ENCODE assay signal across 9 cellular contexts in genomic region chr22:24429411-24430365, GRCh38. TPM values are rescaled to one million over a fixed set of nuclear protein-coding genes. Genes with fewer than 3 reads are reported as not detected.
DNase-seq lines count a peak whose midpoint lies in the region; ATAC-seq and TF ChIP-seq lines count a peak whose summit lies in the region.
"Had no signal": no experiment of that assay in that cellular context is flagged by ENCODE, and none has a peak within 500 bp of the region (broad histone marks: within the 10 kb centered on the region; RNA-seq: fewer than 3 reads in every experiment).

No MANE protein-coding gene starts in this region.

- peaks cover 7% of the 10 kb centered on the region for H3K36me3 ChIP-seq in CD4-positive, CD25-positive, alpha-beta regulatory T cell (ENCODE audit: control insufficient read depth, insufficient read depth, low read length)
- no peaks in the 10 kb centered on the region for H3K36me3 ChIP-seq in Loucy (ENCODE audit: insufficient read depth, low read length)

- H3K27me3 ChIP-seq in CD4-positive, CD25-positive, alpha-beta regulatory T cell (ENCODE audit: control insufficient read depth, insufficient read depth, low read length): no peaks in the 10 kb centered on the region
- H3K27me3 ChIP-seq in Loucy (ENCODE audit: insufficient read depth, low read length, poor library complexity, severe bottlenecking): no peaks in the 10 kb centered on the region

- H3K27ac Mint-ChIP-seq in CD4-positive, CD25-positive, alpha-beta regulatory T cell: peak overlapping the region; percentile 92 to 99 (median 96)
- H3K27ac Mint-ChIP-seq in activated CD4-positive, alpha-beta memory T cell treated with anti-CD3 and anti-CD28 coated beads, Interleukin-2, amount 10 ng/mL, durations not matched to agents 7 days and 5 days: peak overlapping the region; percentile 93
- H3K27ac Mint-ChIP-seq in progenitor cell of endocrine pancreas: no peak overlapping the region

- no peak for TF ChIP-seq POLR2A in GM18505 (IDR thresholded peaks at IDR 0.05; ENCODE audit: borderline replicate concordance, extremely low read depth, insufficient read depth, insufficient read length)

- peaks cover 45% of the 10 kb centered on the region for H3K79me2 ChIP-seq in Loucy (ENCODE audit: insufficient read depth, low read length)

- peak overlapping the region; percentile 91 to 98 (median 96) for H3K4me3 Mint-ChIP-seq in CD4-positive, CD25-positive, alpha-beta regulatory T cell
- peak overlapping the region; percentile 82 for H3K4me3 Mint-ChIP-seq in activated CD4-positive, alpha-beta memory T cell treated with anti-CD3 and anti-CD28 coated beads, Interleukin-2, amount 10 ng/mL, durations not matched to agents 7 days and 5 days
- H3K4me3 Mint-ChIP-seq in progenitor cell of endocrine pancreas (ENCODE audit: low read depth): no peak overlapping the region

- H3K9me3 ChIP-seq in CD4-positive, CD25-positive, alpha-beta regulatory T cell (ENCODE audit: control insufficient read depth in 2 of 2, low read length in 2 of 2): no peaks in the 10 kb centered on the region
- no peaks in the 10 kb centered on the region for H3K9me3 ChIP-seq in Loucy (ENCODE audit: insufficient read depth, low read depth, low read length)
- H3K9me3 ChIP-seq: body of pancreas had no signal

- peak overlapping the region; percentile 97 for H3K27ac ChIP-seq in CD4-positive, CD25-positive, alpha-beta regulatory T cell (ENCODE audit: insufficient read depth, low read length, poor library complexity, severe bottlenecking)
- H3K27ac ChIP-seq: body of pancreas had no signal

- peaks cover 16% of the 10 kb centered on the region for H3F3A ChIP-seq in Loucy (ENCODE audit: low read depth)

- CTCF ChIA-PET in activated CD4-positive, alpha-beta memory T cell treated with anti-CD3 and anti-CD28 coated beads, Interleukin-2, amount 10 ng/mL, durations not matched to agents 7 days and 5 days (lab: Charles Lee): interaction anchor here (1.4 to 2.1 kb wide), 2 partner anchors 94 to 96 kb away, joined by 3 to 5 read pairs; no protein-coding TSS in a partner anchor

- peaks cover 6 to 90% (median 49%) of the 10 kb centered on the region in 4 donors for H3K4me1 Mint-ChIP-seq in CD4-positive, CD25-positive, alpha-beta regulatory T cell
- peaks cover 88% of the 10 kb centered on the region for H3K4me1 Mint-ChIP-seq in activated CD4-positive, alpha-beta memory T cell treated with anti-CD3 and anti-CD28 coated beads, Interleukin-2, amount 10 ng/mL, durations not matched to agents 7 days and 5 days
- peaks cover 1% of the 10 kb centered on the region for H3K4me1 Mint-ChIP-seq in progenitor cell of endocrine pancreas (ENCODE audit: low read depth)

- H3K4me2 ChIP-seq in Loucy (ENCODE audit: low read depth, low read length, poor library complexity, severe bottlenecking): peak overlapping the region; percentile 74

- no peak overlapping the region for H2AFZ ChIP-seq in Loucy (ENCODE audit: low read length)

- peaks cover 4% of the 10 kb centered on the region for H3K27me3 Mint-ChIP-seq in CD4-positive, CD25-positive, alpha-beta regulatory T cell
- H3K27me3 Mint-ChIP-seq in activated CD4-positive, alpha-beta memory T cell treated with anti-CD3 and anti-CD28 coated beads, Interleukin-2, amount 10 ng/mL, durations not matched to agents 7 days and 5 days: peaks cover 11% of the 10 kb centered on the region
- H3K27me3 Mint-ChIP-seq in progenitor cell of endocrine pancreas: peaks cover 24% of the 10 kb centered on the region

- H3K36me3 Mint-ChIP-seq in CD4-positive, CD25-positive, alpha-beta regulatory T cell: peaks cover 8% of the 10 kb centered on the region
- peaks cover 20% of the 10 kb centered on the region for H3K36me3 Mint-ChIP-seq in activated CD4-positive, alpha-beta memory T cell treated with anti-CD3 and anti-CD28 coated beads, Interleukin-2, amount 10 ng/mL, durations not matched to agents 7 days and 5 days (ENCODE audit: low read depth)
- H3K36me3 Mint-ChIP-seq in progenitor cell of endocrine pancreas (ENCODE audit: insufficient read depth): no peaks in the 10 kb centered on the region

- H3K4me1 ChIP-seq in CD4-positive, CD25-positive, alpha-beta regulatory T cell (ENCODE audit: control insufficient read depth, insufficient read depth, low read length, poor library complexity, severe bottlenecking): peaks cover 97% of the 10 kb centered on the region
- peaks cover 92% of the 10 kb centered on the region for H3K4me1 ChIP-seq in Loucy (ENCODE audit: insufficient read depth, low read length, poor library complexity, severe bottlenecking)

- H4K20me1 ChIP-seq in Loucy (ENCODE audit: insufficient read depth, low read length, poor library complexity, severe bottlenecking): no peaks in the 10 kb centered on the region

- no peak for ATAC-seq in CD4-positive, CD25-positive, alpha-beta regulatory T cell (ENCODE audit: low read depth in 2 of 2)
- ATAC-seq in GM18505 (IDR thresholded peaks at IDR 0.05; ENCODE audit: unreplicated experiment): no peak
- ATAC-seq: body of pancreas had no signal

- H3K4me3 ChIP-seq in CD4-positive, CD25-positive, alpha-beta regulatory T cell (ENCODE audit: low read depth, low read length): peak overlapping the region; percentile 98
- peak overlapping the region; percentile 68 for H3K4me3 ChIP-seq in Loucy (ENCODE audit: low read length, poor library complexity, severe bottlenecking)
- H3K4me3 ChIP-seq: body of pancreas had no signal

- TF ChIP-seq CTCF in Loucy (conservative IDR thresholded peaks at IDR 0.05; ENCODE audit: low read length) (no peak), progenitor cell of endocrine pancreas (IDR thresholded peaks at IDR 0.05; ENCODE audit: unreplicated experiment) (no peak)

- peak; percentile 45 to 74 (median 50) for DNase-seq in CD4-positive, CD25-positive, alpha-beta regulatory T cell
- DNase-seq in activated CD4-positive, alpha-beta memory T cell treated with anti-CD3 and anti-CD28 coated beads, Interleukin-2, amount 10 ng/mL, durations not matched to agents 7 days and 5 days: peak; percentile 82
- peak; percentile 58 for DNase-seq in glomerular visceral epithelial cell (ENCODE audit: extremely low spot score)
- DNase-seq in stimulated activated CD8-positive, alpha-beta memory T cell treated with anti-CD3 and anti-CD28 coated beads, Interleukin-2, amount 100 ng/mL, for 48 hours (ENCODE audit: low read depth in 2 of 2): peak; percentile 61 to 73
- DNase-seq in progenitor cell of endocrine pancreas (ENCODE audit: low spot score, unreplicated experiment): no peak
- DNase-seq in DMS153 (lab: John Stamatoyannopoulos, UW): no peak

- POLR2A ChIA-PET in activated CD4-positive, alpha-beta memory T cell treated with anti-CD3 and anti-CD28 coated beads, Interleukin-2, amount 10 ng/mL, durations not matched to agents 7 days and 5 days (lab: Charles Lee): interaction anchor here (0.8 to 1.5 kb wide), 4 partner anchors 17 to 419 kb away, joined by 3 to 5 read pairs (median 4); partner anchors contain the start of gene CABIN1

- H3K9me2 ChIP-seq in Loucy (replicated peaks; ENCODE audit: low read depth, low read length): no peaks in the 10 kb centered on the region

- no peaks in the 10 kb centered on the region for H3K9me3 Mint-ChIP-seq in CD4-positive, CD25-positive, alpha-beta regulatory T cell
- H3K9me3 Mint-ChIP-seq in activated CD4-positive, alpha-beta memory T cell treated with anti-CD3 and anti-CD28 coated beads, Interleukin-2, amount 10 ng/mL, durations not matched to agents 7 days and 5 days: no peaks in the 10 kb centered on the region
- no peaks in the 10 kb centered on the region for H3K9me3 Mint-ChIP-seq in progenitor cell of endocrine pancreas (ENCODE audit: low read depth)

- H3K9ac ChIP-seq in Loucy (ENCODE audit: low read depth, low read length, poor library complexity, severe bottlenecking): peak overlapping the region; percentile 68

RNA-seq across cellular contexts. Expression of gene ADORA2A, which starts 2.3 kb away (rescaled TPM):
- 31.2 TPM for total RNA-seq in CD4-positive, CD25-positive, alpha-beta regulatory T cell
- 100 to 1,000 TPM in 1 of 4 donors, 10 to 100 TPM in 3; 88.4 to 101 (median 94.5) TPM for polyA plus RNA-seq in CD4-positive, CD25-positive, alpha-beta regulatory T cell
- 10 to 100 TPM; 19.7 to 19.8 TPM for total RNA-seq in activated CD4-positive, alpha-beta memory T cell treated with anti-CD3 and anti-CD28 coated beads, Interleukin-2, amount 10 ng/mL, durations not matched to agents 7 days and 5 days
- total RNA-seq in progenitor cell of endocrine pancreas: 5.2 and 6.4 TPM in 2 replicates

Comparison
In these comparisons a context has a peak if more than half of its experiments do, and no peak if none do; other contexts are left out.
1. DNase-seq: peak in CD4-positive, CD25-positive, alpha-beta regulatory T cell (3 of 3), activated CD4-positive, alpha-beta memory T cell treated with anti-CD3 and anti-CD28 coated beads, Interleukin-2, amount 10 ng/mL, durations not matched to agents 7 days and 5 days (single experiment), glomerular visceral epithelial cell (single experiment) and stimulated activated CD8-positive, alpha-beta memory T cell treated with anti-CD3 and anti-CD28 coated beads, Interleukin-2, amount 100 ng/mL, for 48 hours (2 of 2); none in progenitor cell of endocrine pancreas (single experiment) and DMS153 (single experiment).